9 cellular contexts compared by ENCODE assay signal in genomic region chrX:86806786-86807185, GRCh38.
A peak's percentile ranks its signal among the peaks of the same experiment; 100 is the strongest.
DNase-seq lines count a peak whose midpoint lies in the region; ATAC-seq, FAIRE-seq and TF ChIP-seq lines count a peak whose summit lies in the region.
"Had no signal": no experiment of that assay in that cellular context is flagged by ENCODE, and none has a peak within 500 bp of the region (broad histone marks: within the 10 kb centered on the region; RNA-seq: fewer than 3 reads in every experiment).

No MANE protein-coding gene starts in this region.

- ATAC-seq in GM19467 (IDR thresholded peaks at IDR 0.05; ENCODE audit: unreplicated experiment) (no peak), GM21447 (IDR thresholded peaks at IDR 0.05; ENCODE audit: unreplicated experiment) (no peak)

- intact Hi-C loops in Caco-2 (cut with micrococcal nuclease; ENCODE audit: unreplicated experiment) = loop anchor here (1.0 to 5.0 kb wide), 3 partner anchors 126 to 493 kb away; no protein-coding TSS in a partner anchor

- H3K36me3 Mint-ChIP-seq in Caco-2 (ENCODE audit: insufficient read depth, unreplicated experiment) = no peaks in the 10 kb centered on the region
- H3K36me3 Mint-ChIP-seq: naive B cell had no signal

- no TSS peak for BruUV-seq in Caco-2 (replicated peaks; lab: Mats Ljungman, UMichigan)

- no peaks in the 10 kb centered on the region for H3K4me1 ChIP-seq in Caco-2

- no peaks in the 10 kb centered on the region for H3K9me3 ChIP-seq in Caco-2

- H3K4me3 Mint-ChIP-seq in Caco-2 (ENCODE audit: unreplicated experiment) = no peak overlapping the region
- H3K4me3 Mint-ChIP-seq: naive B cell had no signal

- no peaks in the 10 kb centered on the region for H3K4me1 Mint-ChIP-seq in Caco-2 (ENCODE audit: low read depth, unreplicated experiment)
- H3K4me1 Mint-ChIP-seq: naive B cell had no signal

- POLR2A ChIA-PET in Caco-2 (lab: Charles Lee) = no interaction called here

- no peak overlapping the region for H3K27ac Mint-ChIP-seq in Caco-2 (ENCODE audit: unreplicated experiment)
- H3K27ac Mint-ChIP-seq: naive B cell had no signal

- peak; percentile 27 to 30 for DNase-seq in Caco-2
- peak; percentile 4 for DNase-seq in H4 (ENCODE audit: low spot score)
- DNase-seq in OCI-M1 (lab: John Stamatoyannopoulos, UW) = peak; percentile 23
- peak; percentile 22 for DNase-seq in iPS DF 4.7 (ENCODE audit: extremely low read depth, low spot score)
- DNase-seq in GM12892 (ENCODE audit: insufficient read length) = no peak
- no peak for DNase-seq in NCI-H526 treated with DMSO at 0.1 percent for 48 hours (lab: John Stamatoyannopoulos, UW)
- DNase-seq: naive B cell had no signal

- no peaks in the 10 kb centered on the region for H3K36me3 ChIP-seq in Caco-2 (ENCODE audit: control insufficient read depth, insufficient read depth, low read length)

- H3K4me3 ChIP-seq in Caco-2 (ENCODE audit: low read depth, low read length) = no peak overlapping the region

- CTCF ChIA-PET in Caco-2 (lab: Charles Lee) = interaction anchor here (1.7 kb wide), 1 partner anchor 140 kb away, joined by 17 read pairs; no protein-coding TSS in a partner anchor

- peaks cover 8% of the 10 kb centered on the region for H3K9me3 Mint-ChIP-seq in Caco-2 (ENCODE audit: unreplicated experiment)

- FAIRE-seq in GM12892 (lab: Jason Lieb, UNC) = no peak

- TF ChIP-seq POLR2A in GM12892 (IDR thresholded peaks at IDR 0.05; ENCODE audit: low read depth, low read length) = no peak

- peak; percentile 30 to 64 for TF ChIP-seq CTCF in Caco-2 (IDR thresholded peaks at IDR 0.05; ENCODE audit: insufficient read depth in 1 of 2, low read depth in 1 of 2, low read length in 1 of 2, severe bottlenecking in 1 of 2, unreplicated experiment in 1 of 2)

- H3K27me3 ChIP-seq in Caco-2 (replicated peaks; ENCODE audit: control insufficient read depth, insufficient read depth, low read length) = no peaks in the 10 kb centered on the region

- H3K27me3 Mint-ChIP-seq in Caco-2 (ENCODE audit: insufficient read depth, unreplicated experiment) = no peaks in the 10 kb centered on the region
- H3K27me3 Mint-ChIP-seq: naive B cell had no signal

Comparison
In these comparisons a context has a peak if more than half of its experiments do, and no peak if none do; other contexts are left out.
1. DNase-seq: peak in Caco-2 (2 of 2), H4 (single experiment), OCI-M1 (single experiment) and iPS DF 4.7 (single experiment); none in GM12892 (single experiment) and NCI-H526 treated with DMSO at 0.1 percent for 48 hours (single experiment).